14 cellular contexts compared by ENCODE assay signal in genomic region chr10:44829426-44829825, GRCh38.
"Had no signal": no experiment of that assay in that cellular context is flagged by ENCODE, and none has a peak within 500 bp of the region (broad histone marks: within the 10 kb centered on the region; RNA-seq: fewer than 3 reads in every experiment).

No MANE protein-coding gene starts in this region.

- H3K9me3 ChIP-seq: psoas muscle, right lobe of liver, testis, tibial nerve had no signal

- DNase-seq: effector memory CD4-positive, alpha-beta T cell; erythroblast; foreskin melanocyte; naive thymus-derived CD4-positive, alpha-beta T cell; nephron progenitor cell; psoas muscle; retina; right lobe of liver; stimulated activated CD4-positive, alpha-beta T cell treated with anti-CD3 and anti-CD28 coated beads, Interleukin-4, amount 100 ng/mL, for 1 hour; stimulated activated naive B cell treated with anti-CD40 and anti-IgM and Interleukin-4, amounts not matched to agents 10 μg/mL and 1 μg/mL and 100 μg/mL, for 72 hours; stimulated activated naive CD8-positive, alpha-beta T cell treated with anti-CD3 and anti-CD28 coated beads, Interleukin-15, amount 100 ng/mL, for 72 hours; testis had no signal

- H3K9me3 Mint-ChIP-seq: naive thymus-derived CD4-positive, alpha-beta T cell; nephron progenitor cell; stimulated activated naive B cell treated with anti-CD40 and anti-IgM and Interleukin-4, amounts not matched to agents 10 μg/mL and 1 μg/mL and 100 μg/mL, for 72 hours; stimulated activated naive CD8-positive, alpha-beta T cell treated with anti-CD3 and anti-CD28 coated beads, Interleukin-15, amount 100 ng/mL, for 72 hours had no signal

- H3K27me3 Mint-ChIP-seq: stimulated activated naive CD8-positive, alpha-beta T cell treated with anti-CD3 and anti-CD28 coated beads, Interleukin-15, amount 100 ng/mL, for 72 hours had no signal

- H3K4me1 Mint-ChIP-seq: stimulated activated naive B cell treated with anti-CD40 and anti-IgM and Interleukin-4, amounts not matched to agents 10 μg/mL and 1 μg/mL and 100 μg/mL, for 72 hours; stimulated activated naive CD8-positive, alpha-beta T cell treated with anti-CD3 and anti-CD28 coated beads, Interleukin-15, amount 100 ng/mL, for 72 hours had no signal

- ATAC-seq: naive thymus-derived CD4-positive, alpha-beta T cell; psoas muscle; stimulated activated naive B cell treated with anti-CD40 and anti-IgM and Interleukin-4, amounts not matched to agents 10 μg/mL and 1 μg/mL and 100 μg/mL, for 72 hours; stimulated activated naive CD8-positive, alpha-beta T cell treated with anti-CD3 and anti-CD28 coated beads, Interleukin-15, amount 100 ng/mL, for 72 hours had no signal

- H3K4me3 Mint-ChIP-seq: naive thymus-derived CD4-positive, alpha-beta T cell; nephron progenitor cell; stimulated activated naive B cell treated with anti-CD40 and anti-IgM and Interleukin-4, amounts not matched to agents 10 μg/mL and 1 μg/mL and 100 μg/mL, for 72 hours; stimulated activated naive CD8-positive, alpha-beta T cell treated with anti-CD3 and anti-CD28 coated beads, Interleukin-15, amount 100 ng/mL, for 72 hours had no signal

- H3K27ac Mint-ChIP-seq: naive thymus-derived CD4-positive, alpha-beta T cell; nephron progenitor cell; stimulated activated naive B cell treated with anti-CD40 and anti-IgM and Interleukin-4, amounts not matched to agents 10 μg/mL and 1 μg/mL and 100 μg/mL, for 72 hours; stimulated activated naive CD8-positive, alpha-beta T cell treated with anti-CD3 and anti-CD28 coated beads, Interleukin-15, amount 100 ng/mL, for 72 hours had no signal

- H3K4me1 ChIP-seq: right lobe of liver, testis had no signal

- H3K27me3 ChIP-seq: hepatocyte, right lobe of liver, testis, tibial nerve had no signal

- H3K4me3 ChIP-seq: hepatocyte, psoas muscle, right lobe of liver, testis, tibial nerve had no signal

- H3K36me3 ChIP-seq: right lobe of liver, tibial nerve had no signal

- H3K36me3 Mint-ChIP-seq: naive thymus-derived CD4-positive, alpha-beta T cell; stimulated activated naive B cell treated with anti-CD40 and anti-IgM and Interleukin-4, amounts not matched to agents 10 μg/mL and 1 μg/mL and 100 μg/mL, for 72 hours had no signal

- H3K27ac ChIP-seq: hepatocyte, psoas muscle, right lobe of liver, testis, tibial nerve had no signal
